Comparison of ENCODE assay signal across 19 cellular contexts in the genomic region with DNA sequence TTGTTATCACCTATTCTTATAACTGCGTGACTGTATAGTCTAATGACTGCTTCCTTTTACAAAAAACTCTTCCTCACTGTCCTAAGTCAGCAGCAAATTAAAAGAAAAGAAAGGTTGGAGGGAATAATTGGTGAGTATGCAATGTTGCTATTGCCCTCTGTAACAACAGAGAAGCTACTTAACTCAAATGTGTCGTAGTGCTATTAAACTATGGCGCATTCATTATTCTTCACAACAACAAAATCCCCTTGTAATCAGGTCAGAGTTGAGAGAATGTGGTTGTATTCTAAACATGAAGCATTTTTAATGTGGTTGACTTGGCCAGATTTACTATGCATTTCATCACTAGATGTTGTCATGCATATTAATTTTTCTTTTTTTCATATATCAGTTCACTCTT.
"Had no signal": no experiment of that assay in that cellular context is flagged by ENCODE, and none has a peak within 500 bp of the region (broad histone marks: within the 10 kb centered on the region; RNA-seq: fewer than 3 reads in every experiment).

No MANE protein-coding gene starts in this region.

- H3K36me3 ChIP-seq: heart right ventricle, ovary, prostate gland, spleen had no signal

- H3K4me1 ChIP-seq: heart right ventricle, prostate gland, spleen had no signal

- ATAC-seq: heart right ventricle; left lobe of liver; natural killer cell; sciatic nerve; stimulated activated memory B cell treated with anti-CD40 and anti-IgM and Interleukin-4, amounts not matched to agents 10 μg/mL and 1 μg/mL and 100 μg/mL, for 72 hours had no signal

- H3K9me3 ChIP-seq: ovary, prostate gland had no signal

- H3K27ac ChIP-seq: coronary artery, heart right ventricle, ovary, prostate gland, spleen had no signal

- H3K27me3 ChIP-seq: heart right ventricle, ovary, spleen had no signal

- DNase-seq: effector CD4-positive, alpha-beta T cell; endodermal cell; heart right ventricle; islet precursor cell; mammary epithelial cell; natural killer cell; nucleus accumbens; ovary; retina; spleen; stimulated activated CD4-positive, alpha-beta T cell treated with anti-CD3 and anti-CD28 coated beads, Interleukin-15, amount 100 ng/mL, for 24 hours; stimulated activated CD4-positive, alpha-beta T cell treated with anti-CD3 and anti-CD28 coated beads, Interleukin-1b, Interleukin-23, amount 100 ng/mL, for 48 hours; stimulated activated CD4-positive, alpha-beta T cell treated with anti-CD3 and anti-CD28 coated beads, Interleukin-4, amount 100 ng/mL, for 24 hours; trophoblast cell had no signal

- H3K4me3 ChIP-seq: coronary artery, heart right ventricle, ovary, prostate gland, spleen had no signal
